ENCODE assay signal across 19 cellular contexts in the genomic region with DNA sequence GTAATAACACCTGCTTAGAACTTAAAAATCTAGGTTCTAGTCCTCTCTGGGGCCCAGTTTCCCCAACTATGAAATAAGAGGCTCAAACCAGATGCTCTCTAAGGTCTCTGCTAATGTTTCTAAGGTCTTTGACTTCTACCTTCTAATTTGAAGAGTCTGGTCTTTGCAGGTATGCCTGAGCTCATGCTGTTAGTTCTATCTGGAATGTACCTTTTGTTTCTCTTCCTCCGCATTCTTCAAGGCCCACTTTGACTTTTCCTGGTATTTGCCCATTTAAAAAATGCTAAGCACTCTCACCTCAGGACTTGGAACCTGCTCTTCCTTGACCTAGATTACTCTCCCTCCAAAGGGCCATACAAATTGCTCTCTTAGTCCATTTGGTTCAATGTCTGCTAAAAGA. TPM values are rescaled to one million over a fixed set of nuclear protein-coding genes. Genes with fewer than 3 reads are reported as not detected.
DNase-seq lines count a peak whose midpoint lies in the region; ATAC-seq, FAIRE-seq and TF ChIP-seq lines count a peak whose summit lies in the region.
"Had no signal": no experiment of that assay in that cellular context is flagged by ENCODE, and none has a peak within 500 bp of the region (broad histone marks: within the 10 kb centered on the region; RNA-seq: fewer than 3 reads in every experiment).

No MANE protein-coding gene starts in this region.

- no peak overlapping the region for H3K4ac ChIP-seq in H1 (replicated peaks; ENCODE audit: insufficient read length, low read depth, low read length)

- no peak for TF ChIP-seq EP300 in H1 (IDR thresholded peaks at IDR 0.05; ENCODE audit: borderline replicate concordance in 1 of 2, low read depth in 2 of 2, low read length in 2 of 2)

- no peak overlapping the region for H2AFZ ChIP-seq in H1 (ENCODE audit: low read length)

- H3K27me3 Mint-ChIP-seq in activated CD4-positive, alpha-beta T cell treated with anti-CD3 and anti-CD28 coated beads, Interleukin-2, amount 10 ng/mL, durations not matched to agents 24 days and 14 days: no peaks in the 10 kb centered on the region
- no peaks in the 10 kb centered on the region for H3K27me3 Mint-ChIP-seq in T-cell

- no peak overlapping the region for H2AK5ac ChIP-seq in H1 (ENCODE audit: low read depth, low read length)

- H3K27ac ChIP-seq in H1 (ENCODE audit: low read depth, low read length): no peak overlapping the region
- H3K27ac ChIP-seq: 22Rv1, HL-60 had no signal

- no peak for TF ChIP-seq POLR2A in H1 (IDR thresholded peaks at IDR 0.05; ENCODE audit: control extremely low read depth in 1 of 2, low read depth in 2 of 2, low read length in 2 of 2)

- H2BK20ac ChIP-seq in H1 (ENCODE audit: low read length): no peak overlapping the region

- H3K23me2 ChIP-seq in H1 (ENCODE audit: low read depth, low read length): no peaks in the 10 kb centered on the region

- TF ChIP-seq RAD21 in H1 (IDR thresholded peaks at IDR 0.05 in 1 of 2, conservative IDR thresholded peaks at IDR 0.05 in 1 of 2; ENCODE audit: low read depth in 2 of 2, low read length in 2 of 2): no peak

- H3K56ac ChIP-seq in H1 (replicated peaks; ENCODE audit: insufficient read length, low read depth, low read length): no peak overlapping the region

- no peak overlapping the region for H3K14ac ChIP-seq in H1 (ENCODE audit: insufficient read length)

- H3K9me3 ChIP-seq in H1 (ENCODE audit: insufficient read depth in 2 of 2, low read depth in 1 of 2, low read length in 1 of 2): no peaks in the 10 kb centered on the region
- H3K9me3 ChIP-seq: HAP-1 had no signal

- H3K9me3 Mint-ChIP-seq in activated CD4-positive, alpha-beta T cell treated with anti-CD3 and anti-CD28 coated beads, Interleukin-2, amount 10 ng/mL, durations not matched to agents 24 days and 14 days: peaks cover 15% of the 10 kb centered on the region
- no peaks in the 10 kb centered on the region for H3K9me3 Mint-ChIP-seq in T-cell
- H3K9me3 Mint-ChIP-seq: CD8-positive, alpha-beta T cell had no signal

- intact Hi-C loops in activated CD4-positive, alpha-beta T cell treated with anti-CD3 and anti-CD28 coated beads, Interleukin-2, amount 10 ng/mL, durations not matched to agents 24 days and 14 days (cut with micrococcal nuclease): no loop called here
- intact Hi-C loops in posterior cingulate gyrus (cut with DNase I): no loop called here

- 50% methylated on average over 1 of the region's 1 CpG; no CpG with 5 or more reads in 1 of the 2 experiments for WGBS in H1 (ENCODE audit: extremely low coverage in 1 of 2, insufficient coverage in 1 of 2, insufficient read length in 1 of 2, insufficient replicate concordance in 2 of 2, low coverage in 1 of 2, low lambda C conversion rate in 2 of 2, missing lambda C conversion rate in 1 of 2), 2 experiments

- no peak overlapping the region for H3K4me3 Mint-ChIP-seq in activated CD4-positive, alpha-beta T cell treated with anti-CD3 and anti-CD28 coated beads, Interleukin-2, amount 10 ng/mL, durations not matched to agents 24 days and 14 days
- no peak overlapping the region for H3K4me3 Mint-ChIP-seq in T-cell
- H3K4me3 Mint-ChIP-seq: CD14-positive monocyte; CD8-positive, alpha-beta T cell had no signal

- H2BK15ac ChIP-seq in H1 (ENCODE audit: low read length): no peak overlapping the region

- no peak overlapping the region for H3K9ac ChIP-seq in H1 (replicated peaks in 1 of 4; ENCODE audit: extremely low read depth in 1 of 4, low read depth in 3 of 4, low read length in 3 of 4)

- CTCF ChIA-PET in H1 (lab: Charles Lee; ENCODE audit: partially characterized antibody) (interaction anchor here (0.9 to 2.1 kb wide), 2 partner anchors 11 to 109 kb away, joined by 3 to 5 read pairs; no protein-coding TSS in a partner anchor), T-cell (lab: Charles Lee) (no interaction called here)

- no peaks in the 10 kb centered on the region for H3K79me2 ChIP-seq in H1 (ENCODE audit: control insufficient read depth in 1 of 2, insufficient read depth in 2 of 2, low read length in 2 of 2)

- no peak overlapping the region for H4K91ac ChIP-seq in H1 (replicated peaks; ENCODE audit: insufficient read length, low read length)

- no peak overlapping the region for H2BK120ac ChIP-seq in H1 (replicated peaks; ENCODE audit: low read depth, low read length)

- no peak overlapping the region for H4K5ac ChIP-seq in H1 (ENCODE audit: insufficient read length, low read depth, low read length)

- peaks cover 0 to 4% (median under 1%) of the 10 kb centered on the region in 4 experiments; a peak in 2 of 7 replicates for H3K4me1 ChIP-seq in H1 (replicated peaks in 1 of 4; ENCODE audit: control insufficient read depth in 3 of 4, insufficient read depth in 4 of 4, low read length in 3 of 4)
- H3K4me1 ChIP-seq: HAP-1 had no signal

- no peak overlapping the region; the same call in 1 of the 2 replicates for H2BK12ac ChIP-seq in H1 (ENCODE audit: low read depth, low read length)

- H3K79me1 ChIP-seq in H1 (ENCODE audit: low read depth, low read length): no peaks in the 10 kb centered on the region

- H3K4me1 Mint-ChIP-seq in activated CD4-positive, alpha-beta T cell treated with anti-CD3 and anti-CD28 coated beads, Interleukin-2, amount 10 ng/mL, durations not matched to agents 24 days and 14 days: peaks cover 5% of the 10 kb centered on the region
- H3K4me1 Mint-ChIP-seq in T-cell: peaks cover 10 to 21% (median 20%) of the 10 kb centered on the region in 3 donors
- H3K4me1 Mint-ChIP-seq: CD14-positive monocyte had no signal

- no peak for ATAC-seq in T-cell (replicated peaks in 1 of 4)
- ATAC-seq: CD8-positive, alpha-beta T cell had no signal

- DNase-seq in activated CD4-positive, alpha-beta T cell treated with anti-CD3 and anti-CD28 coated beads, Interleukin-2, amount 10 ng/mL, durations not matched to agents 24 days and 14 days: peak; percentile 24
- no peak for DNase-seq in activated CD4-positive, alpha-beta T cell treated with anti-CD3 and anti-CD28 coated beads, Interleukin-2, amount 50 U/mL, for 48 hours
- DNase-seq in H1 (ENCODE audit: low read depth in 1 of 2, low spot score in 2 of 2) (no peak), iPS-NIHi7 (ENCODE audit: extremely low spot score) (peak; percentile 16), T-helper 2 cell (no peak), posterior cingulate gyrus (no peak), T-cell (no peak), EL (no peak)
- DNase-seq: CD8-positive, alpha-beta T cell; COR-L47; DMS153; DMS79 treated with DMSO at 0.1 percent for 48 hours; GF-D8 had no signal

- H2BK5ac ChIP-seq in H1 (ENCODE audit: low read depth, low read length): no peak overlapping the region

- H3K36me3 ChIP-seq in H1 (ENCODE audit: control insufficient read depth in 2 of 4, insufficient read depth in 4 of 4, low read length in 3 of 4): peaks cover 0 to 2% (median 0%) of the 10 kb centered on the region in 4 experiments; a peak in 1 of 8 replicates

- POLR2A ChIA-PET in H1 (lab: Charles Lee; ENCODE audit: partially characterized antibody): interaction anchor here (0.7 to 1.2 kb wide), 3 partner anchors 12 to 95 kb away, joined by 3 to 6 read pairs (median 3); a partner anchor contains a TSS
- POLR2A ChIA-PET in T-cell (lab: Charles Lee): no interaction called here

- FAIRE-seq in H1 (lab: Jason Lieb, UNC): peak; percentile 74
- FAIRE-seq: D721Med, GM19239 had no signal

- no peak overlapping the region for H3K18ac ChIP-seq in H1 (ENCODE audit: extremely low read depth, low read length)

- no peak for TF ChIP-seq CTCF in H1 (IDR thresholded peaks at IDR 0.05; ENCODE audit: control extremely low read depth in 1 of 3, insufficient read depth in 1 of 3, low read depth in 1 of 3, low read length in 3 of 3)

- H3K4me2 ChIP-seq in H1 (ENCODE audit: insufficient read depth in 1 of 2, low read depth in 2 of 2, low read length in 2 of 2): no peak overlapping the region

- H3K36me3 Mint-ChIP-seq in activated CD4-positive, alpha-beta T cell treated with anti-CD3 and anti-CD28 coated beads, Interleukin-2, amount 10 ng/mL, durations not matched to agents 24 days and 14 days (ENCODE audit: low read depth): peaks cover 80% of the 10 kb centered on the region
- H3K36me3 Mint-ChIP-seq in T-cell: peaks cover 90% of the 10 kb centered on the region

- no peak overlapping the region for H3K4me3 ChIP-seq in H1 (ENCODE audit: extremely low read depth in 1 of 4, insufficient read depth in 2 of 4, low read depth in 3 of 4, low read length in 4 of 4)
- H3K4me3 ChIP-seq: HAP-1 had no signal

- no peak overlapping the region for H3K23ac ChIP-seq in H1 (ENCODE audit: insufficient read length)

- no peaks in the 10 kb centered on the region for H4K20me1 ChIP-seq in H1 (replicated peaks in 1 of 2; ENCODE audit: control insufficient read depth in 1 of 2, insufficient read depth in 2 of 2, low read length in 2 of 2)

- no peaks in the 10 kb centered on the region for H3K27me3 ChIP-seq in H1 (replicated peaks in 1 of 4; ENCODE audit: control insufficient read depth in 3 of 4, extremely low read depth in 1 of 4, insufficient read depth in 3 of 4, low read length in 3 of 4)

- no peak overlapping the region for H3K27ac Mint-ChIP-seq in activated CD4-positive, alpha-beta T cell treated with anti-CD3 and anti-CD28 coated beads, Interleukin-2, amount 10 ng/mL, durations not matched to agents 24 days and 14 days
- no peak overlapping the region for H3K27ac Mint-ChIP-seq in T-cell
- H3K27ac Mint-ChIP-seq: CD8-positive, alpha-beta T cell had no signal

- no peak overlapping the region for H4K8ac ChIP-seq in H1 (ENCODE audit: extremely low read depth, insufficient read depth, low read length)

RNA-seq across cellular contexts. Expression of a gene that starts 13.5 kb away (rescaled TPM):
- 15.9 and 16.1 TPM in 2 replicates for total RNA-seq in activated CD4-positive, alpha-beta T cell treated with anti-CD3 and anti-CD28 coated beads, Interleukin-2, amount 10 ng/mL, durations not matched to agents 24 days and 14 days
- 2.7 and 2.8 TPM in 2 replicates for total RNA-seq in H1 (2021; fragmentation: NEBNext Ultra II Directional; extraction: Animal tissue kit (Norgen Biotek cat#: 25700))
- 0.78 and 1.2 TPM in 2 replicates for polyA plus RNA-seq in H1 (2011; rRNA removed)
- polyA plus RNA-seq in H1 (2011; cell fraction: cytosol; rRNA removed): 1.3 TPM
- 0.97 TPM for polyA plus RNA-seq in H1 (2011; cell fraction: nucleus; rRNA removed)
- polyA plus RNA-seq in H1 (2012, experiment 1 of 2): 0.98 to 1.9 TPM (median 1.4 TPM) in 4 replicates
- polyA plus RNA-seq in H1 (2012, experiment 2 of 2): 0.30 TPM
- 1.8 TPM for polyA plus RNA-seq in H1 (2013, experiment 1 of 2)
- polyA plus RNA-seq in H1 (2013, experiment 2 of 2): 2.3 TPM
- polyA minus RNA-seq in H1 (2011; rRNA and poly(A)+ RNA removed): 3.3 and 3.8 TPM in 2 replicates
- polyA minus RNA-seq in H1 (2011; cell fraction: cytosol; rRNA and poly(A)+ RNA removed): 0.95 TPM
- polyA minus RNA-seq in H1 (2011; cell fraction: nucleus; rRNA and poly(A)+ RNA removed): 4.3 TPM
- 10 to 100 TPM; 11.7 to 16.0 (median 15.2) TPM for total RNA-seq in T-cell

Comparison
In these comparisons a context has a peak if more than half of its experiments do, and no peak if none do; other contexts are left out.
1. DNase-seq: peak in activated CD4-positive, alpha-beta T cell treated with anti-CD3 and anti-CD28 coated beads, Interleukin-2, amount 10 ng/mL, durations not matched to agents 24 days and 14 days (single experiment) and iPS-NIHi7 (single experiment); none in activated CD4-positive, alpha-beta T cell treated with anti-CD3 and anti-CD28 coated beads, Interleukin-2, amount 50 U/mL, for 48 hours (0 of 2), H1 (0 of 2), T-helper 2 cell (0 of 5), posterior cingulate gyrus (0 of 10), T-cell (0 of 34) and EL (single experiment).